Comparison of ENCODE assay signal across 18 cellular contexts in the genomic region with DNA sequence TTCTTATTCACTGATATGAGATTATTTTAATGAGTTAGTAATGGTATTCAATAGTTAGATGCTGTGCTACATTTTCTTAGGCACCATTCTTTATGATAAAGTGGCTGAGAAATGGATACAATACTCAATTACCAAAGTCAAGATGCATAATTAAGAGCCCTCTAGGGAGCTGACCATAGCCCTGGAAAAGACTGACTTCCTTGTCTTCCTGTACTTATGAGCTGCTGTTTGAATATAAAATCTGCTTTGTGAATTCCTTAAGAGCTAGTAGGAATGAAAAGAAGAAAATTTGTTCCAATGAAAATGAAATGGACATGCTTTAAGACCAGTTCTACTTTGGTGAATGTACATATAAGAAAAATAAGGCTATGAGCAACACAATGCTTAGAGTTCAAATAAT.
"Had no signal": no experiment of that assay in that cellular context is flagged by ENCODE, and none has a peak within 500 bp of the region (broad histone marks: within the 10 kb centered on the region; RNA-seq: fewer than 3 reads in every experiment).

No MANE protein-coding gene starts in this region.

- H3K9me3 ChIP-seq: SJCRH30 had no signal

- ATAC-seq: Panc1, Right ventricle myocardium inferior had no signal

- H3K27ac ChIP-seq: SJCRH30, SK-N-MC had no signal

- H3K4me3 ChIP-seq: SJCRH30, SK-N-MC had no signal

- H3K27me3 ChIP-seq: SJCRH30 had no signal

- DNase-seq: KBM-7, MV-4-11, NCI-H1048, NCI-H1105, NCI-H1417, NCI-H1436 treated with DMSO at 0.1 percent for 48 hours, NCI-H1694, NCI-H187 treated with DMSO at 0.1 percent for 48 hours, NCI-H2029 treated with DMSO at 0.1 percent for 48 hours, NCI-H226, NCI-H446, NCI-H510A, NCI-H526, SHP77 treated with DMSO at 0.1 percent for 48 hours, SJCRH30 had no signal

- H3K36me3 ChIP-seq: SJCRH30 had no signal
